In the genomic region with DNA sequence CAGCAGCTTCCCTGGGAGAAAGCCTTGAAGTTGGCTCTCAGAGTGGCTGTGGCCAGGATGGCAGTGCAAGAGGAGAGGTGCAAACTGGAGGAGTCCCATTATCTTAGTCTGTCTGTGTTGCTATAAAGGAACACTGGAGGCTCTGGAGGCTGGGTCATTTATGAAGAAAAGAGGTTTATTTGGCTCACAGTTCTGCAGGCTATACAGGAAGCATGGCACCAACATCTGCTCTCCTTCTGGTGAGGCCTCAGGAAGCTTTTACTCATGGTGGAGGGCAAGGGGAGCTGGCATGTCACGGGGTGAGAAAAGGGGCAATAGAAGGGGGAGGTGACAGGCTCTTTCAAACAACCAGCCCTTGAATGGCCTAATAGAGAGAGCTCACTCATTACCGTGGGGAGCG, we compare ENCODE assay signal across 21 cellular contexts.
"Had no signal": no experiment of that assay in that cellular context is flagged by ENCODE, and none has a peak within 500 bp of the region (broad histone marks: within the 10 kb centered on the region; RNA-seq: fewer than 3 reads in every experiment).

No MANE protein-coding gene starts in this region.

- H3K4me2 ChIP-seq: hepatocyte had no signal

- H3K4me1 ChIP-seq: parathyroid adenoma, prostate gland, right atrium auricular region had no signal

- H3K27ac ChIP-seq: dorsolateral prefrontal cortex, epithelial cell of prostate, gastrocnemius medialis, heart left ventricle, hepatocyte, parathyroid adenoma, prostate gland, right atrium auricular region, skin epidermis had no signal

- H2AFZ ChIP-seq: hepatocyte, parathyroid adenoma had no signal

- ATAC-seq: esophagus mucosa; gastrocnemius medialis; heart left ventricle; left lobe of liver; mucosa of descending colon; stimulated activated naive B cell treated with anti-CD40 and anti-IgM and Interleukin-4, amounts not matched to agents 10 μg/mL and 1 μg/mL and 100 μg/mL, for 72 hours had no signal

- H3K27me3 ChIP-seq: dorsolateral prefrontal cortex, gastrocnemius medialis, heart left ventricle, hepatocyte, right atrium auricular region had no signal

- DNase-seq: effector CD4-positive, alpha-beta T cell; foreskin fibroblast; gastrocnemius medialis; heart left ventricle; kidney; mucosa of descending colon; naive B cell; stimulated activated CD4-positive, alpha-beta T cell treated with anti-CD3 and anti-CD28 coated beads, Interleukin-15, amount 100 ng/mL, for 24 hours; stimulated activated CD4-positive, alpha-beta T cell treated with anti-CD3 and anti-CD28 coated beads, Interleukin-2, amount 100 ng/mL, for 48 hours; stimulated activated naive B cell treated with anti-CD40 and anti-IgM and Interleukin-4, amounts not matched to agents 10 μg/mL and 1 μg/mL and 100 μg/mL, for 72 hours; trophoblast cell had no signal

- FAIRE-seq: kidney had no signal

- H3K9ac ChIP-seq: parathyroid adenoma had no signal

- H3K36me3 ChIP-seq: gastrocnemius medialis, heart left ventricle, prostate gland, right atrium auricular region had no signal

- H3K9me3 ChIP-seq: gastrocnemius medialis, mucosa of descending colon, prostate gland, right atrium auricular region had no signal

- H3K79me2 ChIP-seq: hepatocyte had no signal

- H3K4me3 ChIP-seq: dorsolateral prefrontal cortex, gastrocnemius medialis, heart left ventricle, hepatocyte, lung, mucosa of descending colon, prostate gland, right atrium auricular region, skin epidermis had no signal
